ENCODE assay signal across 9 cellular contexts in the genomic region with DNA sequence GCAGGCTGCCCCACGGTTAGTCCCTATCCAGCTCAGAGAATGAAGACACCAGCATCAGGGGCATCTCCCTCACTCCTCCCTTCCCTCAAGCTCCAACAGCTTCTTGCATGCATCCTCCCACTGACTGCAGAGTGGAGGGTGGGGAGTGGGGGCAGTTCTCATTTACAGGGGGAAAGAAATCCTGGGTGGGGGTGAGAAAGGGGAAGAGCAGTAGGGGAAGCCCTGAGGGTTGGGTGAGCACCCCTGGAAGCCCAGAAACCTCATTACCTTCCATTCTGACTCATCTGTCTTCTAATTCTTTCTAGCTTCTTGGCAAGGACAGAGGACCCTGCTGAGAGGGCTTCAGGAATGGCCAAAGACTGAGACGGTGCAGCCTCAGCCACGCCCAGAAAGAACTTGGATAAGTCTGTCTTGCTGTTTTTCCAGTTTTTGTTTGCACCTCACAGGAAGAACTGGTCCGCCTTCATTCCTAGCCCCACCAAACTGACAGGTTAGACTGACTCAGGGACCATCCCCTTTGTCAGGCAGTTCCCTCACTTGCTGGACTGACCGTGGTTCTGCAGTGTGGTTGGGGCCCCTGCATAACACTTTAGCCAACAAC. TPM values are rescaled to one million over a fixed set of nuclear protein-coding genes. Genes with fewer than 3 reads are reported as not detected.
DNase-seq lines count a peak whose midpoint lies in the region; ATAC-seq, FAIRE-seq and TF ChIP-seq lines count a peak whose summit lies in the region.
"Had no signal": no experiment of that assay in that cellular context is flagged by ENCODE, and none has a peak within 500 bp of the region (broad histone marks: within the 10 kb centered on the region; RNA-seq: fewer than 3 reads in every experiment).

No MANE protein-coding gene starts in this region.

- H3K36me3 ChIP-seq in astrocyte (ENCODE audit: insufficient read depth, low read length) (no peaks in the 10 kb centered on the region), heart left ventricle (no peaks in the 10 kb centered on the region)
- H3K36me3 ChIP-seq: pancreas had no signal

- peaks cover 14% of the 10 kb centered on the region for H3K27me3 Mint-ChIP-seq in astrocyte (ENCODE audit: low read depth, unreplicated experiment)
- H3K27me3 Mint-ChIP-seq in naive thymus-derived CD8-positive, alpha-beta T cell = peaks cover 0 to 18% (median 10%) of the 10 kb centered on the region in 5 donors

- H3K4me3 ChIP-seq in astrocyte (ENCODE audit: insufficient read depth, low read depth, low read length) (no peak overlapping the region), heart left ventricle (no peak overlapping the region)
- H3K4me3 ChIP-seq: pancreas had no signal

- H3K4me1 Mint-ChIP-seq in astrocyte (ENCODE audit: low read depth, unreplicated experiment) = peaks cover 13% of the 10 kb centered on the region
- H3K4me1 Mint-ChIP-seq in naive thymus-derived CD8-positive, alpha-beta T cell = peaks cover 0 to 23% (median 4%) of the 10 kb centered on the region in 4 donors

- intact Hi-C loops in heart left ventricle (cut with DNase I) = loop anchor here in 3 of 10 donors (5.0 to 10.0 kb wide), 6 partner anchors 53 to 411 kb away; partner anchors contain the start of genes KSR1 (in 1 of the 3) and WSB1 (in 1 of the 3)

- POLR2A ChIA-PET in naive thymus-derived CD8-positive, alpha-beta T cell (lab: Charles Lee) = no interaction called here

- H3K27ac ChIP-seq in astrocyte (ENCODE audit: low read depth, low read length) (no peak overlapping the region), heart left ventricle (no peak overlapping the region)

- no peak overlapping the region for H3K4me3 Mint-ChIP-seq in astrocyte (ENCODE audit: unreplicated experiment)
- no peak overlapping the region for H3K4me3 Mint-ChIP-seq in naive thymus-derived CD8-positive, alpha-beta T cell

- DNase-seq in astrocyte (ENCODE audit: low read depth) (peak; percentile 45), renal cortical epithelial cell (ENCODE audit: low read depth) (peak; percentile 45), NAMALWA (ENCODE audit: low spot score) (no peak), heart left ventricle (no peak)
- no peak for DNase-seq in naive thymus-derived CD8-positive, alpha-beta T cell
- no peak for DNase-seq in stimulated activated CD8-positive, alpha-beta memory T cell treated with anti-CD3 and anti-CD28 coated beads, Interleukin-4, amount 100 ng/mL, for 48 hours
- DNase-seq: pancreas had no signal

- WGBS in heart left ventricle, 4 donors = 72 to 83% (median 74%) methylated on average over 5 of the region's 5 CpGs

- no peak for TF ChIP-seq POLR2A in heart left ventricle (IDR thresholded peaks at IDR 0.05)

- no peak for TF ChIP-seq CTCF in astrocyte (IDR thresholded peaks at IDR 0.05; ENCODE audit: insufficient read depth, low read depth, low read length)
- TF ChIP-seq CTCF in heart left ventricle (IDR thresholded peaks at IDR 0.05) = no peak

- FAIRE-seq in astrocyte (lab: Jason Lieb, UNC) = no peak
- FAIRE-seq: pancreas had no signal

- H3K27ac Mint-ChIP-seq in astrocyte (ENCODE audit: unreplicated experiment) = no peak overlapping the region
- H3K27ac Mint-ChIP-seq in naive thymus-derived CD8-positive, alpha-beta T cell = no peak overlapping the region

- no peak overlapping the region for H2AFZ ChIP-seq in astrocyte (ENCODE audit: low read depth, low read length)

- H3K4me2 ChIP-seq in astrocyte (ENCODE audit: low read length) = no peak overlapping the region

- H4K20me1 ChIP-seq in astrocyte (ENCODE audit: insufficient read depth, low read length) = no peaks in the 10 kb centered on the region

- ATAC-seq in GM18907 (IDR thresholded peaks at IDR 0.05; ENCODE audit: unreplicated experiment) = peak; percentile 59
- ATAC-seq in HG02798 (IDR thresholded peaks at IDR 0.05; ENCODE audit: poor library complexity, unreplicated experiment) = peak; percentile 52
- no peak for ATAC-seq in naive thymus-derived CD8-positive, alpha-beta T cell
- no peak for ATAC-seq in heart left ventricle

- H3K79me2 ChIP-seq in astrocyte (ENCODE audit: insufficient read depth, low read length) = no peaks in the 10 kb centered on the region

- H3K9me3 ChIP-seq in astrocyte (ENCODE audit: insufficient read depth, low read depth, low read length) (no peaks in the 10 kb centered on the region), heart left ventricle (no peaks in the 10 kb centered on the region)
- H3K9me3 ChIP-seq: pancreas had no signal

- H3K4me1 ChIP-seq in astrocyte (ENCODE audit: insufficient read depth, low read length) (no peaks in the 10 kb centered on the region), heart left ventricle (peaks cover 0 to 88% (median 25%) of the 10 kb centered on the region in 12 donors)

- H3K27me3 ChIP-seq in astrocyte (ENCODE audit: insufficient read depth, low read length) (no peaks in the 10 kb centered on the region), heart left ventricle (no peaks in the 10 kb centered on the region)
- H3K27me3 ChIP-seq: pancreas had no signal

- no peaks in the 10 kb centered on the region for H3K9me3 Mint-ChIP-seq in astrocyte (ENCODE audit: unreplicated experiment)
- no peaks in the 10 kb centered on the region for H3K9me3 Mint-ChIP-seq in naive thymus-derived CD8-positive, alpha-beta T cell

- peaks cover 1% of the 10 kb centered on the region for H3K36me3 Mint-ChIP-seq in astrocyte (ENCODE audit: low read depth, unreplicated experiment)
- H3K36me3 Mint-ChIP-seq in naive thymus-derived CD8-positive, alpha-beta T cell = no peaks in the 10 kb centered on the region

- no peak overlapping the region for H3K9ac ChIP-seq in astrocyte (ENCODE audit: low read length)

RNA-seq across cellular contexts. Expression of gene WSB1, which starts 52.5 kb away (rescaled TPM):
- total RNA-seq in astrocyte = 217 and 253 TPM in 2 replicates
- total RNA-seq in renal cortical epithelial cell = 104 and 189 TPM in 2 replicates
- total RNA-seq in naive thymus-derived CD8-positive, alpha-beta T cell = 100 to 1,000 TPM; 154 to 159 TPM
- 100 to 1,000 TPM; 128 to 186 (median 132) TPM for polyA plus RNA-seq in naive thymus-derived CD8-positive, alpha-beta T cell
- total RNA-seq in heart left ventricle = 100 to 1,000 TPM in 1 of 9 donors, 10 to 100 TPM in 8; 22.3 to 119 (median 53.4) TPM
- 10 to 100 TPM; 62.3 to 92.1 TPM for polyA plus RNA-seq in heart left ventricle

Comparison
In these comparisons a context has a peak if more than half of its experiments do, and no peak if none do; other contexts are left out.
1. ATAC-seq: peak in GM18907 (single experiment) and HG02798 (single experiment); none in naive thymus-derived CD8-positive, alpha-beta T cell (0 of 2) and heart left ventricle (0 of 4).
2. DNase-seq: peak in astrocyte (single experiment) and renal cortical epithelial cell (single experiment); none in naive thymus-derived CD8-positive, alpha-beta T cell (0 of 10), stimulated activated CD8-positive, alpha-beta memory T cell treated with anti-CD3 and anti-CD28 coated beads, Interleukin-4, amount 100 ng/mL, for 48 hours (single experiment), NAMALWA (single experiment) and heart left ventricle (0 of 5).